Comparison of ENCODE assay signal across 7 cellular contexts in the genomic region with DNA sequence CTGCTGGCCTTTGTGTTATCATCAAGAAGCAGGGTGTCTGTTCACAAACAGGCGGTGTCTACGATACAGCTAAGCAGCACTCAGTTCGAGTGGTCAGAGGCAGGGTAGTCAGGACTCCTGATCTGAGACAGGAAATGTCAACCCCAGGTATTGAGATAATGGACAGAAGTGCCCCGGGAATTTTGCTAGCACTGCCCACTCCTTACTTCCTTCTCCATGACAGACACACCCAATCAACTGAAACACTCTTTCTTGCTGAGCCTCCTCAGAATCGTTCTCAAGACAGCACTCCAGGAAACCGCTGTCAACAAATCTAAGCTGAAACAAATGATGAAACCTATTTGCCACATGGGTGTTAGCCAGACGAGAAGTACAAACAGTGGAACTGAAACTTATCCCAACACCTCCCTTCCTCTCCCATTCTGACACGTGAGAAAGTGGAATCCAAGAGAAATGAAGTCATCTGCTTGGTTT.
A peak's percentile ranks its signal among the peaks of the same experiment; 100 is the strongest.
DNase-seq lines count a peak whose midpoint lies in the region; ATAC-seq, FAIRE-seq and TF ChIP-seq lines count a peak whose summit lies in the region.
"Not testable (repeated sequence)": the region's sequence is repeated elsewhere in the genome, so short reads cannot be mapped to it uniquely, and the experiment has no call there.

No MANE protein-coding gene starts in this region.

- no CpG with 5 or more reads among the region's 8 CpGs for WGBS in IMR-90 (ENCODE audit: extremely low coverage in 2 of 2, insufficient read length in 1 of 2), 2 experiments
- no CpG with 5 or more reads among the region's 8 CpGs for whole genome bisulfite sequencing in K562 (ENCODE audit: insufficient coverage, low coverage, missing lambda C conversion rate)
- WGBS in right lobe of liver (ENCODE audit: insufficient coverage, low coverage, low lambda C conversion rate, missing lambda C conversion rate): no CpG with 5 or more reads among the region's 8 CpGs
- WGBS in pancreas, 2 donors: no CpG with 5 or more reads among the region's 8 CpGs
- no CpG with 5 or more reads among the region's 8 CpGs for WGBS in upper lobe of left lung, 2 donors

- BruUV-seq in IMR-90 (replicated peaks; lab: Mats Ljungman, UMichigan); K562 (replicated peaks; lab: Mats Ljungman, UMichigan): not testable (repeated sequence)

- H3K27me3 ChIP-seq in IMR-90 (ENCODE audit: control insufficient read depth, insufficient read depth, low read length); K562 (ENCODE audit: control insufficient read depth in 2 of 2, insufficient read depth in 2 of 2, low read length in 2 of 2); right lobe of liver; pancreas; upper lobe of left lung: not testable (repeated sequence)

- in situ Hi-C loops in IMR-90 (cut with MboI; ENCODE audit: low sequenced_read_pairs): not testable (repeated sequence)
- in situ Hi-C loops in K562 (cut with MboI): loop anchor here (25.0 kb wide), 1 partner anchor 489 kb away; no protein-coding TSS in a partner anchor

- POLR2A ChIA-PET in IMR-90 (lab: Charles Lee; ENCODE audit: unreplicated experiment); K562 (lab: Yijun Ruan, JAX): not testable (repeated sequence)

- TF ChIP-seq CTCF in IMR-90 (conservative IDR thresholded peaks at IDR 0.05; ENCODE audit: low read depth, low read length); K562 (IDR thresholded peaks at IDR 0.05 in 2 of 3, conservative IDR thresholded peaks at IDR 0.05 in 1 of 3; ENCODE audit: insufficient read depth in 2 of 3, low read depth in 1 of 3, low read length in 3 of 3); right lobe of liver (IDR thresholded peaks at IDR 0.05); pancreas (IDR thresholded peaks at IDR 0.05); upper lobe of left lung (IDR thresholded peaks at IDR 0.05): not testable (repeated sequence)

- not testable (repeated sequence) for H4K5ac ChIP-seq in IMR-90 (ENCODE audit: low read depth, low read length)

- H3K23ac ChIP-seq in IMR-90 (ENCODE audit: low read depth, low read length): not testable (repeated sequence)

- not testable (repeated sequence) for H2BK15ac ChIP-seq in IMR-90 (ENCODE audit: low read depth, low read length)

- not testable (repeated sequence) for H3K4me1 ChIP-seq in IMR-90 (ENCODE audit: control insufficient read depth, insufficient read depth, low read length); K562 (replicated peaks in 1 of 2; ENCODE audit: control insufficient read depth in 2 of 2, insufficient read depth in 2 of 2, low read length in 2 of 2); right lobe of liver; pancreas; upper lobe of left lung

- not testable (repeated sequence) for H2AK5ac ChIP-seq in IMR-90 (ENCODE audit: low read depth, low read length)

- H3K36me3 ChIP-seq in IMR-90 (ENCODE audit: control insufficient read depth, insufficient read depth, low read length); K562 (ENCODE audit: control insufficient read depth, insufficient read depth, low read length); right lobe of liver; pancreas; upper lobe of left lung: not testable (repeated sequence)

- H3K27ac ChIP-seq in IMR-90 (ENCODE audit: insufficient read depth, low read length); K562 (ENCODE audit: extremely low read depth, low read depth, low read length); right lobe of liver; pancreas; upper lobe of left lung: not testable (repeated sequence)

- H3K4me2 ChIP-seq in IMR-90 (ENCODE audit: low read depth, low read length); K562 (ENCODE audit: insufficient read depth, low read length): not testable (repeated sequence)

- ATAC-seq in IMR-90 (ENCODE audit: low read depth): peak; percentile 78
- ATAC-seq in K562: peak; percentile 96
- peak; percentile 84 for ATAC-seq in Right ventricle myocardium inferior
- peak; percentile 88 for ATAC-seq in left ventricle myocardium superior
- peak; percentile 45 to 84 (median 68) for ATAC-seq in right lobe of liver
- ATAC-seq in pancreas: peak in 3 of 4 donors; percentile 60 to 80 (median 77)
- peak; percentile 93 to 94 for ATAC-seq in upper lobe of left lung (ENCODE audit: low FRiP score in 2 of 2)

- not testable (repeated sequence) for H4K8ac ChIP-seq in IMR-90 (ENCODE audit: low read depth in 2 of 2, low read length in 2 of 2)

- H3K79me2 ChIP-seq in K562 (ENCODE audit: control insufficient read depth, insufficient read depth, low read length): not testable (repeated sequence)

- H3K14ac ChIP-seq in IMR-90 (replicated peaks; ENCODE audit: low read depth, low read length): not testable (repeated sequence)

- not testable (repeated sequence) for H3K9me3 ChIP-seq in IMR-90 (ENCODE audit: control insufficient read depth, insufficient read depth, low read length); K562 (replicated peaks; ENCODE audit: control insufficient read depth, insufficient read depth, low read depth, low read length); right lobe of liver; pancreas; upper lobe of left lung

- H2AFZ ChIP-seq in IMR-90 (replicated peaks; ENCODE audit: low read length, poor library complexity); K562 (ENCODE audit: low read depth, low read length): not testable (repeated sequence)

- H3K4ac ChIP-seq in IMR-90 (ENCODE audit: low read depth, low read length): not testable (repeated sequence)

- intact Hi-C loops in IMR-90 (cut with micrococcal nuclease); K562 (cut with micrococcal nuclease); Right ventricle myocardium inferior (cut with DNase I); left ventricle myocardium superior (cut with micrococcal nuclease); right lobe of liver (cut with DNase I); pancreas (cut with DNase I): not testable (repeated sequence)

- TF ChIP-seq RAD21 in IMR-90 (IDR thresholded peaks at IDR 0.05; ENCODE audit: low read length); K562 (CRISPR knock-in tag; conservative IDR thresholded peaks at IDR 0.05 in 1 of 2, IDR thresholded peaks at IDR 0.05 in 1 of 2): not testable (repeated sequence)

- not testable (repeated sequence) for FAIRE-seq in K562 (lab: Jason Lieb, UNC); pancreas (lab: Jason Lieb, UNC)

- H3K56ac ChIP-seq in IMR-90 (ENCODE audit: extremely low read depth, insufficient read depth, low read length): not testable (repeated sequence)

- H3K9ac ChIP-seq in IMR-90 (ENCODE audit: low read depth, low read length); K562 (ENCODE audit: insufficient read depth in 1 of 2, low read depth in 2 of 2, low read length in 2 of 2): not testable (repeated sequence)

- H2BK20ac ChIP-seq in IMR-90 (ENCODE audit: low read depth, low read length): not testable (repeated sequence)

- CTCF ChIA-PET in IMR-90 (lab: Yijun Ruan, JAX); K562 (lab: Yijun Ruan, JAX; ENCODE audit: low intra/inter-chr PET ratio): not testable (repeated sequence)

- TF ChIP-seq EP300 in K562 (IDR thresholded peaks at IDR 0.05; ENCODE audit: low read length); upper lobe of left lung (IDR thresholded peaks at IDR 0.05): not testable (repeated sequence)

- DNase-seq in IMR-90; K562 (ENCODE audit: extremely low read depth in 1 of 4, low spot score in 3 of 4); Right ventricle myocardium inferior (ENCODE audit: missing footprints); left ventricle myocardium superior; right lobe of liver; pancreas; upper lobe of left lung: not testable (repeated sequence)

- H2BK5ac ChIP-seq in IMR-90 (ENCODE audit: low read depth, low read length, poor library complexity, severe bottlenecking): not testable (repeated sequence)

- not testable (repeated sequence) for H2AK9ac ChIP-seq in IMR-90 (replicated peaks; ENCODE audit: low read depth, low read length, poor library complexity)

- not testable (repeated sequence) for TF ChIP-seq POLR2A in IMR-90 (IDR thresholded peaks at IDR 0.05; ENCODE audit: low read depth, low read length); K562 (conservative IDR thresholded peaks at IDR 0.05); right lobe of liver (IDR thresholded peaks at IDR 0.05); upper lobe of left lung (IDR thresholded peaks at IDR 0.05)

- not testable (repeated sequence) for H4K20me1 ChIP-seq in IMR-90 (ENCODE audit: insufficient read depth, low read length); K562 (replicated peaks; ENCODE audit: control insufficient read depth, insufficient read depth, low read length)

- H3K9me1 ChIP-seq in IMR-90 (ENCODE audit: insufficient read depth, low read length); K562 (ENCODE audit: control insufficient read depth, insufficient read depth, low read length): not testable (repeated sequence)

- not testable (repeated sequence) for H4K91ac ChIP-seq in IMR-90 (ENCODE audit: insufficient read depth, low read depth, low read length)

- H2BK120ac ChIP-seq in IMR-90 (ENCODE audit: low read depth, low read length): not testable (repeated sequence)

- H3K4me3 ChIP-seq in IMR-90 (ENCODE audit: insufficient read depth, low read depth, low read length); K562; right lobe of liver; pancreas; upper lobe of left lung: not testable (repeated sequence)

- not testable (repeated sequence) for H3K79me1 ChIP-seq in IMR-90 (ENCODE audit: low read depth in 1 of 2, low read length in 2 of 2)

- H3K18ac ChIP-seq in IMR-90 (ENCODE audit: low read depth, low read length): not testable (repeated sequence)

- dilution Hi-C loops in IMR-90 (cut with HindIII; ENCODE audit: low sequenced_read_pairs, unreplicated experiment): not testable (repeated sequence)
